In genomic region chr5:121688126-121688525, GRCh38 we compare ENCODE assay signal across 21 cellular contexts.
"Had no signal": no experiment of that assay in that cellular context is flagged by ENCODE, and none has a peak within 500 bp of the region (broad histone marks: within the 10 kb centered on the region; RNA-seq: fewer than 3 reads in every experiment).

No MANE protein-coding gene starts in this region.

- H3K4me3 ChIP-seq: SJSA1, SK-N-MC had no signal

- H3K4me1 ChIP-seq: SJSA1 had no signal

- DNase-seq: KBM-7, MV-4-11, NCI-H1048, NCI-H1105, NCI-H1417, NCI-H1436 treated with DMSO at 0.1 percent for 48 hours, NCI-H1694, NCI-H187 treated with DMSO at 0.1 percent for 48 hours, NCI-H2029 treated with DMSO at 0.1 percent for 48 hours, NCI-H2171 treated with DMSO at 0.1 percent for 48 hours, NCI-H345, NCI-H446 treated with DMSO at 0.1 percent for 48 hours, NCI-H510A treated with DMSO at 0.1 percent for 48 hours, NCI-H526, NCI-H748 treated with DMSO at 0.1 percent for 48 hours, Right ventricle myocardium superior, RPMI8226, SIG-M5 had no signal

- H3K27me3 ChIP-seq: SJSA1 had no signal

- H3K27ac ChIP-seq: HL-60, SJSA1, SK-N-MC had no signal

- H3K9me3 ChIP-seq: SJSA1 had no signal

- H3K36me3 ChIP-seq: SJSA1 had no signal
